1 cellular context compared by ENCODE assay signal in the genomic region with DNA sequence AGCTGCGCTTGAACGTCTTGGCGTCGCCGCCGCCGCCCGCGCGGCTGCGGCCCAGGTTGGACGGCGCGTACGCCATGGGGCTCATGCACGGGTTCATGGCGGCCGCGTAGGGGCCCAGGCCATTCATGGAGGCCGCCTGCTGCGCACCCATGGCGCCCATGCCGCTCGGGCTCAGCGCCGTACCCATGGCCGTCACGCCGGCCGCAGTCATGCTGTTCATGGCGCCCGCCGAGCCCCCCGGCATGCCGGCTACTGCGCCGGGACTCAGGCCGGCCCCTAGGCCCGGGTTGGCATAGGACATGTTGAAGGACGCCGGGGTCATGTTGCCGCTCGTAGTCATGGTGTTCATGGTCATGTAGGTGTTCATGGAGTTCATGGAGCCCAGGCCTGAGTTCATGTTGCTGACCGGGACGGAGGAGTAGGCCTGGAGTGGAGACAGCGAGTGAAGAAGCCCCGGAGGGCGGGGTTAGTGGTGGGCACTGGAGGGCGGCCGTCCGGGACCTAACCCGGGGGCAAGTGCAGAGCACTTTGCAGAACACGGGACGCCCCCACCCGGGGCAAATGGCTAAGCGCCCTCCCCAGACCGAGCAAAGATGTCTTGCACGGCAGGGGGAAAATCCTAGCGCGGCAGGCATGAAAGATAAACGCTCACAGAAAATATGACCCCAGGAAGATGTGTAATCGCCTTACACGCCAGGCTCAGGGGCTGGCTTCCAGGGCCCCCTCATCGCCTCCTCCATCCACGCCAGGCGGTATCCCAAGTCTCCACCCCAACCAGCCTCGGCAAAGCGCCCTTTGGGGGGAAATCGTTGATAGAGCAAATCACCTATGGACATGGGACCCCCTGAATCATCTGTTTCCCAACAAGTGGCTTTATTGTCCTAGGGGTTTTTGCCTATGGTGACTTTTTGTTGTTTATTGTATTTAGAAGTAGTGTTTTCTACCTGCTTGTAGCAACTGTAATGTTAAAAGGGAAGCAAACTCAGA.
TF ChIP-seq lines count a peak whose summit lies in the region.

No MANE protein-coding gene starts in this region.

TF ChIP-seq in H1, 55 proteins besides CTCF, POLR2A, EP300 and RAD21 (continued from another document):
- peak; percentile 34; the same call in 1 of the 2 replicates for TF ChIP-seq YY1 (IDR thresholded peaks at IDR 0.05; ENCODE audit: low read depth, low read length)
- TF ChIP-seq BACH1 (IDR thresholded peaks at IDR 0.05; ENCODE audit: low read length), result no peak
- TF ChIP-seq MAX (IDR thresholded peaks at IDR 0.05), result peak; percentile 38
- peak; percentile 82 for TF ChIP-seq RNF2 (IDR thresholded peaks at IDR 0.05; ENCODE audit: borderline replicate concordance, low read depth, low read length, missing control alignments, poor library complexity, severe bottlenecking)
- TF ChIP-seq BRCA1 (IDR thresholded peaks at IDR 0.05; ENCODE audit: low read depth, low read length), result no peak
